Comparison of ENCODE assay signal across 1 cellular context in the genomic region with DNA sequence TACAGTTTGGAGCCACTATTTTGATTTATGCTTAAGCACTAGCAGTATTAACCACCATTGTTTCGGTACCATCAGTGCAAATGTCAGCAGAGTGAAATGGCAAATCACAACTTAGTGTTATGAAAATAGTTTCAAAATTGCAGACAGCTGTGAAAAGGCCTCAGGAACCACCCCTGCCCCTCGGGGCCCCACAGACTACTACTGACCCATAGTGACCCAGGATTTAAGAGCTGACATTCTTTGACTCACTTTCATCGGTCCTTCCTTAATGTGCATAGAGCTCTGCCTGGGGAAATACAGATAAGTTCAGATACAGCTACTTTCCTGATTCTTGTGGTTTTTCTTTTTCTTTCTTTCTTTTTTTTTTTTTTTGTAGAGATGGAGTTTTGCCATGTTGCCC.
TF ChIP-seq lines count a peak whose summit lies in the region.

No MANE protein-coding gene starts in this region.

TF ChIP-seq in K562, 482 proteins besides CTCF, POLR2A, EP300 and RAD21 (continued from another document):
- TF ChIP-seq ZNF12 (CRISPR knock-in tag; IDR thresholded peaks at IDR 0.05) = no peak
- no peak for TF ChIP-seq NCOA4 (IDR thresholded peaks at IDR 0.05; ENCODE audit: partially characterized antibody)
